In the genomic region with DNA sequence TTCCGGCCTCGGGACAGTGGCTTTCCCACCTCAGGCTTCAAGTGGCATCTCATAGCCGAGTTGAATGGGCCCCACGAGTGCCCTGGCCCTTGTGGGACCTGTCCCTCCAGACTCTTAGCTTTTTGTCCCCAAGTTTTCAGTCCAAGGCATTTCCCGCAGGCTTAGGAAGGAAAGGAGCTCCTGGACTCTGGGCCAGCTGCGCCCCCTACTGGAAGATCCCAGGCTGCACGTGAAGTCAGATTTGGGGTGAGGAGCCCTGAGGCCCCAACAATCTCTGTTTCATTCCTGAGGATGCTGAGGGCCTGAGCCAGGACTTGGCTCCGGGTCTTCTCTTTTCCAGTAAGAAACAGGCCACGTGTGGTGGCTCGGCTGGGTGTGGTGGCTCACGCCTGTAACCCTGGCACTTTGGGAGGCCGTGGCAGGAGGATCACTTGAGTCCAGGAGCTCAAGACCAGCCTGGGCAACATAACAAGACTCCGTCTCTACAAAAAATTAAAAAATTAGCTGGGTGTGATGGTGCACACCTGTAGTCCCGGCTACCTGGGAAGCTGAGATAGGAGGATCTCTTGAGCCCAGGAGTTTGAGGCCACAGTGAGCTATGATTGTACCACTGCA, we compare ENCODE assay signal across 9 cellular contexts.
DNase-seq lines count a peak whose midpoint lies in the region; ATAC-seq and TF ChIP-seq lines count a peak whose summit lies in the region.
"Had no signal": no experiment of that assay in that cellular context is flagged by ENCODE, and none has a peak within 500 bp of the region (broad histone marks: within the 10 kb centered on the region; RNA-seq: fewer than 3 reads in every experiment).

No MANE protein-coding gene starts in this region.

- no peaks in the 10 kb centered on the region for H3K27me3 Mint-ChIP-seq in chondrocyte (ENCODE audit: low read depth)

- H3K4me2 ChIP-seq in KMS-11, result no peak overlapping the region
- H3K4me2 ChIP-seq: BLaER1 had no signal

- no peaks in the 10 kb centered on the region for H3K9me3 Mint-ChIP-seq in chondrocyte (ENCODE audit: low read depth)

- ATAC-seq in HG03025 (IDR thresholded peaks at IDR 0.05; ENCODE audit: low FRiP score, unreplicated experiment), result no peak

- H3K4me3 Mint-ChIP-seq in chondrocyte (ENCODE audit: unreplicated experiment), result no peak overlapping the region

- no peak overlapping the region for H3K9ac ChIP-seq in KMS-11
- H3K9ac ChIP-seq: BLaER1 had no signal

- H3K4me3 ChIP-seq in KMS-11 (IDR thresholded peaks at IDR 0.05; ENCODE audit: insufficient read depth, low read depth, low read length), result no peak overlapping the region
- H3K4me3 ChIP-seq: BLaER1 had no signal

- H3K27ac Mint-ChIP-seq in chondrocyte (ENCODE audit: unreplicated experiment), result peak overlapping the region; percentile 99

- H2AFZ ChIP-seq in KMS-11 (ENCODE audit: low read depth), result no peak overlapping the region

- H3K79me2 ChIP-seq in KMS-11 (ENCODE audit: insufficient read depth, low read depth), result no peaks in the 10 kb centered on the region

- no peaks in the 10 kb centered on the region for H3K4me1 ChIP-seq in KMS-11 (ENCODE audit: low read depth, poor library complexity, severe bottlenecking)

- peaks cover 7% of the 10 kb centered on the region for H3K36me3 Mint-ChIP-seq in chondrocyte (ENCODE audit: low read depth)

- H3K27me3 ChIP-seq in KMS-11 (ENCODE audit: insufficient read depth, low read depth), result peaks cover 10% of the 10 kb centered on the region
- H3K27me3 ChIP-seq: BLaER1 had no signal

- no peaks in the 10 kb centered on the region for H4K20me1 ChIP-seq in KMS-11 (ENCODE audit: insufficient read depth)

- DNase-seq in NCI-H1436 (lab: John Stamatoyannopoulos, UW) (peak; percentile 67), NCI-H1436 treated with DMSO at 0.1 percent for 48 hours (lab: John Stamatoyannopoulos, UW) (no peak), SKM-1 treated with dmso at 0.1 percent for 144 hours (lab: John Stamatoyannopoulos, UW; ENCODE audit: unreplicated experiment) (peak; percentile 38), chondrocyte (ENCODE audit: low spot score) (no peak), left kidney (ENCODE audit: low read depth, low spot score) (peak; percentile 88)
- peak; percentile 4 for DNase-seq in stimulated activated CD8-positive, alpha-beta memory T cell treated with anti-CD3 and anti-CD28 coated beads, Interleukin-15, amount 100 ng/mL, for 1 hour (ENCODE audit: low read depth)

- H3K4me1 Mint-ChIP-seq in chondrocyte (ENCODE audit: low read depth), result peaks cover 27% of the 10 kb centered on the region

- TF ChIP-seq CTCF in KMS-11 (conservative IDR thresholded peaks at IDR 0.05; ENCODE audit: low read depth, low read length) (peak; percentile 79), chondrocyte (IDR thresholded peaks at IDR 0.05) (peak; percentile 99)

- H3K27ac ChIP-seq in KMS-11, result no peak overlapping the region
- H3K27ac ChIP-seq: BLaER1 had no signal

- H3K36me3 ChIP-seq in KMS-11 (ENCODE audit: insufficient read depth), result no peaks in the 10 kb centered on the region

Comparison
In these comparisons a context has a peak if more than half of its experiments do, and no peak if none do; other contexts are left out.
1. DNase-seq: peak in NCI-H1436 (single experiment), SKM-1 treated with dmso at 0.1 percent for 144 hours (single experiment), left kidney (single experiment) and stimulated activated CD8-positive, alpha-beta memory T cell treated with anti-CD3 and anti-CD28 coated beads, Interleukin-15, amount 100 ng/mL, for 1 hour (single experiment); none in NCI-H1436 treated with DMSO at 0.1 percent for 48 hours (single experiment) and chondrocyte (single experiment).